26 cellular contexts compared by ENCODE assay signal in genomic region chr13:75385708-75386083, GRCh38.
DNase-seq lines count a peak whose midpoint lies in the region; ATAC-seq, FAIRE-seq and TF ChIP-seq lines count a peak whose summit lies in the region.
"Had no signal": no experiment of that assay in that cellular context is flagged by ENCODE, and none has a peak within 500 bp of the region (broad histone marks: within the 10 kb centered on the region; RNA-seq: fewer than 3 reads in every experiment).

No MANE protein-coding gene starts in this region.

- H3K4me3 Mint-ChIP-seq in activated CD4-positive, alpha-beta T cell treated with anti-CD3 and anti-CD28 coated beads for 36 hours = no peak overlapping the region
- H3K4me3 Mint-ChIP-seq in stimulated activated naive CD8-positive, alpha-beta T cell treated with anti-CD3 and anti-CD28 coated beads, Interleukin-15, amount 100 ng/mL, for 72 hours = no peak overlapping the region
- H3K4me3 Mint-ChIP-seq: activated naive CD8-positive, alpha-beta T cell; B cell; central memory CD8-positive, alpha-beta T cell; dendritic cell treated with granulocyte-macrophage colony-stimulating factor and Interleukin-4, amounts not matched to agents 40 ng/mL and 50 ng/mL, for 4 days had no signal

- no peaks in the 10 kb centered on the region for H3K36me3 ChIP-seq in GM12878 (ENCODE audit: control insufficient read depth in 2 of 2, insufficient read depth in 2 of 2, low read length in 1 of 2)
- H3K36me3 ChIP-seq: esophagus muscularis mucosa, neutrophil, tibial nerve had no signal

- peak; percentile 88 for ATAC-seq in activated CD4-positive, alpha-beta T cell treated with anti-CD3 and anti-CD28 coated beads for 36 hours
- ATAC-seq in stimulated activated naive CD8-positive, alpha-beta T cell treated with anti-CD3 and anti-CD28 coated beads, Interleukin-15, Interleukin-2, amounts not matched to agents 100 U/mL and 50 U/mL, for 24 hours = peak; percentile 52
- no peak for ATAC-seq in stimulated activated naive CD8-positive, alpha-beta T cell treated with anti-CD3 and anti-CD28 coated beads, Interleukin-15, amount 100 ng/mL, for 72 hours
- ATAC-seq in GM12878 = peak; percentile 64
- ATAC-seq: HCT116, left colon had no signal

- DNase-seq in activated CD4-positive, alpha-beta T cell treated with anti-CD3 and anti-CD28 coated beads for 36 hours = no peak
- no peak for DNase-seq in activated CD4-positive, alpha-beta T cell treated with anti-CD3 and anti-CD28 coated beads for 48 hours
- DNase-seq in stimulated activated naive CD8-positive, alpha-beta T cell treated with anti-CD3 and anti-CD28 coated beads, Interleukin-15, Interleukin-2, amounts not matched to agents 100 U/mL and 50 U/mL, for 24 hours = no peak
- no peak for DNase-seq in stimulated activated naive CD8-positive, alpha-beta T cell treated with anti-CD3 and anti-CD28 coated beads, Interleukin-15, amount 100 ng/mL, for 72 hours
- DNase-seq in GM12878 (ENCODE audit: low read depth, low spot score) = no peak
- no peak for DNase-seq in D341Med (ENCODE audit: low spot score)
- DNase-seq in GM19240 (ENCODE audit: insufficient read length, low spot score) = no peak
- DNase-seq: activated CD8-positive, alpha-beta memory T cell treated with anti-CD3 and anti-CD28 coated beads, Interleukin-2, amount 50 U/mL, for 4 hours; foreskin keratinocyte; GDM1; KG1; left colon; mesenchymal stem cell; MM.1S; NCI-H2107 had no signal

- H3K4me1 Mint-ChIP-seq in activated CD4-positive, alpha-beta T cell treated with anti-CD3 and anti-CD28 coated beads for 36 hours = peaks cover 16% of the 10 kb centered on the region
- H3K4me1 Mint-ChIP-seq in stimulated activated naive CD8-positive, alpha-beta T cell treated with anti-CD3 and anti-CD28 coated beads, Interleukin-15, amount 100 ng/mL, for 72 hours = peaks cover 6% of the 10 kb centered on the region
- H3K4me1 Mint-ChIP-seq: B cell; central memory CD8-positive, alpha-beta T cell had no signal

- POLR2A ChIA-PET in activated CD4-positive, alpha-beta T cell treated with anti-CD3 and anti-CD28 coated beads for 36 hours (lab: Charles Lee) = no interaction called here
- POLR2A ChIA-PET in GM12878 (lab: Charles Lee) = interaction anchor here (0.7 kb wide), 1 partner anchor 27 kb away, joined by 3 read pairs; no protein-coding TSS in a partner anchor

- TF ChIP-seq POLR2A in GM12878 (IDR thresholded peaks at IDR 0.05; ENCODE audit: low read depth, low read length) = no peak

- no peak for TF ChIP-seq CTCF in GM12878 (IDR thresholded peaks at IDR 0.05 in 2 of 3, conservative IDR thresholded peaks at IDR 0.05 in 1 of 3; ENCODE audit: control insufficient read depth in 2 of 3, extremely low read depth in 1 of 3, insufficient read depth in 1 of 3, low read depth in 3 of 3, low read length in 3 of 3)

- peaks cover 5% of the 10 kb centered on the region for H3K79me2 ChIP-seq in GM12878 (ENCODE audit: control insufficient read depth, insufficient read depth, low read length)

- no peak for FAIRE-seq in GM12878 (lab: Jason Lieb, UNC)

- H3K27me3 ChIP-seq in GM12878 (replicated peaks in 1 of 2; ENCODE audit: control insufficient read depth in 2 of 2, insufficient read depth in 2 of 2, low read length in 1 of 2) = no peaks in the 10 kb centered on the region
- H3K27me3 ChIP-seq: esophagus muscularis mucosa, foreskin keratinocyte, neutrophil, tibial nerve had no signal

- H3K27me3 Mint-ChIP-seq in activated CD4-positive, alpha-beta T cell treated with anti-CD3 and anti-CD28 coated beads for 36 hours = peaks cover 3% of the 10 kb centered on the region
- H3K27me3 Mint-ChIP-seq in stimulated activated naive CD8-positive, alpha-beta T cell treated with anti-CD3 and anti-CD28 coated beads, Interleukin-15, amount 100 ng/mL, for 72 hours = no peaks in the 10 kb centered on the region
- H3K27me3 Mint-ChIP-seq: B cell; central memory CD8-positive, alpha-beta T cell; dendritic cell treated with granulocyte-macrophage colony-stimulating factor and Interleukin-4, amounts not matched to agents 40 ng/mL and 50 ng/mL, for 4 days; progenitor cell of endocrine pancreas had no signal

- no TSS peak for BruUV-seq in GM12878 (replicated peaks; lab: Mats Ljungman, UMichigan)

- H4K20me1 ChIP-seq in GM12878 (ENCODE audit: control insufficient read depth, insufficient read depth) = no peaks in the 10 kb centered on the region

- in situ Hi-C loops in GM12878 (cut with MboI) = no loop called here

- TF ChIP-seq EP300 in GM12878 (IDR thresholded peaks at IDR 0.05; ENCODE audit: borderline replicate concordance in 1 of 2, control insufficient read depth in 1 of 2, low read depth in 2 of 2, low read length in 2 of 2) = no peak

- no peak overlapping the region for H3K4me3 ChIP-seq in GM12878
- H3K4me3 ChIP-seq: esophagus muscularis mucosa, skin epidermis, tibial nerve had no signal

- RAD21 ChIA-PET in GM12878 (lab: Charles Lee; ENCODE audit: unreplicated experiment) = interaction anchor here (2.2 kb wide), 1 partner anchor 15 kb away, joined by 6 read pairs; no protein-coding TSS in a partner anchor

- intact Hi-C loops in activated CD4-positive, alpha-beta T cell treated with anti-CD3 and anti-CD28 coated beads for 36 hours (cut with DNase I, micrococcal nuclease) = loop anchor here in 1 of 2 experiments (2.0 to 5.0 kb wide), 2 partner anchors 19 to 97 kb away; partner anchors contain the start of gene TBC1D4
- intact Hi-C loops in GM12878 (cut with micrococcal nuclease; ENCODE audit: unreplicated experiment) = no loop called here

- no peak overlapping the region for H3K27ac ChIP-seq in GM12878 (ENCODE audit: control insufficient read depth, insufficient read depth)
- H3K27ac ChIP-seq: esophagus muscularis mucosa, foreskin keratinocyte, neutrophil, tibial nerve had no signal

- no peaks in the 10 kb centered on the region for H3K9me3 Mint-ChIP-seq in activated CD4-positive, alpha-beta T cell treated with anti-CD3 and anti-CD28 coated beads for 36 hours (ENCODE audit: low read depth)
- H3K9me3 Mint-ChIP-seq in stimulated activated naive CD8-positive, alpha-beta T cell treated with anti-CD3 and anti-CD28 coated beads, Interleukin-15, amount 100 ng/mL, for 72 hours = no peaks in the 10 kb centered on the region
- H3K9me3 Mint-ChIP-seq: activated T-helper 2 cell treated with anti-CD3 and anti-CD28 coated beads, Interferon-gamma antibody, Interleukin-2, Interleukin-4, amounts not matched to agents 10 μg/mL and 5 μg/mL and 100 μg/mL, durations not matched to agents 14 hours and 24 hours and 36 hours; central memory CD8-positive, alpha-beta T cell; dendritic cell treated with granulocyte-macrophage colony-stimulating factor and Interleukin-4, amounts not matched to agents 40 ng/mL and 50 ng/mL, for 4 days had no signal

- peaks cover 4% of the 10 kb centered on the region; the same call in 1 of the 2 replicates for H3K4me1 ChIP-seq in GM12878 (ENCODE audit: control insufficient read depth, insufficient read depth, low read length)
- H3K4me1 ChIP-seq: foreskin keratinocyte, tibial nerve had no signal

- H3K9ac ChIP-seq in GM12878 (ENCODE audit: control insufficient read depth, insufficient read depth, low read length) = no peak overlapping the region

- SMC1A ChIA-PET in GM12878 (lab: Charles Lee; ENCODE audit: uncharacterized antibody, unreplicated experiment) = interaction anchor here (0.6 to 0.8 kb wide), 2 partner anchors 13 to 14 kb away, joined by 3 read pairs; no protein-coding TSS in a partner anchor

- WGBS in GM12878 (ENCODE audit: insufficient coverage, insufficient replicate concordance, low lambda C conversion rate, missing lambda C conversion rate) = 0% methylated on average over 1 of the region's 1 CpG

- no peak overlapping the region for H2AFZ ChIP-seq in GM12878 (ENCODE audit: control insufficient read depth, low read depth, low read length)

- no peaks in the 10 kb centered on the region for H3K36me3 Mint-ChIP-seq in activated CD4-positive, alpha-beta T cell treated with anti-CD3 and anti-CD28 coated beads for 36 hours (ENCODE audit: low read depth)
- H3K36me3 Mint-ChIP-seq: activated naive CD8-positive, alpha-beta T cell had no signal

- CTCF ChIA-PET in activated CD4-positive, alpha-beta T cell treated with anti-CD3 and anti-CD28 coated beads for 36 hours (lab: Charles Lee) = no interaction called here
- CTCF ChIA-PET in GM12878 (lab: Yijun Ruan, JAX) = interaction anchor here (1.0 kb wide), 2 partner anchors 13 to 19 kb away, joined by 4 to 5 read pairs; no protein-coding TSS in a partner anchor

- H3K4me2 ChIP-seq in GM12878 (ENCODE audit: control insufficient read depth, insufficient read depth) = no peak overlapping the region

- no peak overlapping the region for H3K27ac Mint-ChIP-seq in activated CD4-positive, alpha-beta T cell treated with anti-CD3 and anti-CD28 coated beads for 36 hours
- no peak overlapping the region for H3K27ac Mint-ChIP-seq in stimulated activated naive CD8-positive, alpha-beta T cell treated with anti-CD3 and anti-CD28 coated beads, Interleukin-15, amount 100 ng/mL, for 72 hours
- H3K27ac Mint-ChIP-seq: activated naive CD8-positive, alpha-beta T cell; activated T-helper 2 cell treated with anti-CD3 and anti-CD28 coated beads, Interferon-gamma antibody, Interleukin-2, Interleukin-4, amounts not matched to agents 10 μg/mL and 5 μg/mL and 100 μg/mL, durations not matched to agents 14 hours and 24 hours and 36 hours; B cell; dendritic cell treated with granulocyte-macrophage colony-stimulating factor and Interleukin-4, amounts not matched to agents 40 ng/mL and 50 ng/mL, for 4 days had no signal

- no peaks in the 10 kb centered on the region for H3K9me3 ChIP-seq in GM12878 (replicated peaks; ENCODE audit: control insufficient read depth, insufficient read depth, low read length)
- H3K9me3 ChIP-seq: esophagus muscularis mucosa, neutrophil, tibial nerve had no signal

- TF ChIP-seq RAD21 in GM12878 (IDR thresholded peaks at IDR 0.05; ENCODE audit: insufficient read depth, low read depth, low read length) = no peak

TF ChIP-seq in GM12878, 131 proteins besides CTCF, POLR2A, EP300 and RAD21:
- peak; percentile 38; the same call in 1 of the 2 replicates for TF ChIP-seq JUNB (IDR thresholded peaks at IDR 0.05)
- TF ChIP-seq TCF7 (IDR thresholded peaks at IDR 0.05; ENCODE audit: borderline replicate concordance) = peak; percentile 88
- TF ChIP-seq HDGF (IDR thresholded peaks at IDR 0.05) = no peak
- TF ChIP-seq RFX5 (IDR thresholded peaks at IDR 0.05; ENCODE audit: low read depth, low read length) = no peak
- TF ChIP-seq ZSCAN29 (IDR thresholded peaks at IDR 0.05) = no peak
